ENCODE assay signal across 23 cellular contexts in genomic region chr7:79340212-79340611, GRCh38.
DNase-seq lines count a peak whose midpoint lies in the region; ATAC-seq, FAIRE-seq and TF ChIP-seq lines count a peak whose summit lies in the region.
"Had no signal": no experiment of that assay in that cellular context is flagged by ENCODE, and none has a peak within 500 bp of the region (broad histone marks: within the 10 kb centered on the region; RNA-seq: fewer than 3 reads in every experiment).

No MANE protein-coding gene starts in this region.

- H3K4me1 ChIP-seq in GM23248 (ENCODE audit: insufficient read depth): 0 out of 2 replicates have a peak, but pooled peaks cover 6% of the 10 kb centered on the region
- H3K4me1 ChIP-seq in astrocyte (ENCODE audit: insufficient read depth, low read length): peaks cover 4% of the 10 kb centered on the region
- no peaks in the 10 kb centered on the region for H3K4me1 ChIP-seq in osteoblast (ENCODE audit: insufficient read depth, low read length)
- H3K4me1 ChIP-seq: Caco-2 had no signal

- H3K9ac ChIP-seq in GM23248: no peak overlapping the region
- no peak overlapping the region for H3K9ac ChIP-seq in astrocyte (ENCODE audit: low read length)

- H3K79me2 ChIP-seq in GM23248 (ENCODE audit: insufficient read depth): no peaks in the 10 kb centered on the region
- H3K79me2 ChIP-seq in astrocyte (ENCODE audit: insufficient read depth, low read length): no peaks in the 10 kb centered on the region
- no peaks in the 10 kb centered on the region for H3K79me2 ChIP-seq in osteoblast (ENCODE audit: insufficient read depth, low read length)

- H3F3A ChIP-seq in GM23248 (ENCODE audit: insufficient read depth): no peaks in the 10 kb centered on the region

- H2AFZ ChIP-seq in GM23248 (no peak overlapping the region), astrocyte (ENCODE audit: low read depth, low read length) (no peak overlapping the region), osteoblast (ENCODE audit: low read length) (no peak overlapping the region)

- peak; percentile 45 for FAIRE-seq in astrocyte (lab: Jason Lieb, UNC)
- FAIRE-seq: RCC 7860 had no signal

- in situ Hi-C loops in GM23248 (cut with MboI): no loop called here

- H3K36me3 Mint-ChIP-seq in astrocyte (ENCODE audit: low read depth, unreplicated experiment) (no peaks in the 10 kb centered on the region), nephron progenitor cell (ENCODE audit: low read depth) (no peaks in the 10 kb centered on the region)
- H3K36me3 Mint-ChIP-seq: CD4-positive, CD25-positive, alpha-beta regulatory T cell had no signal

- ATAC-seq in HG03175 (IDR thresholded peaks at IDR 0.05; ENCODE audit: unreplicated experiment) (no peak), GM21786 (IDR thresholded peaks at IDR 0.05; ENCODE audit: unreplicated experiment) (no peak)

- peak; percentile 16 for DNase-seq in GM23248
- DNase-seq in astrocyte (ENCODE audit: low read depth): peak; percentile 41
- peak; percentile 8 for DNase-seq in epithelial cell of esophagus (ENCODE audit: low read depth)
- peak; percentile 30 for DNase-seq in osteoblast (ENCODE audit: insufficient read length, low spot score, missing footprints)
- no peak for DNase-seq in nephron progenitor cell
- DNase-seq in NCI-H1694 (lab: John Stamatoyannopoulos, UW): no peak
- DNase-seq: Caco-2; CD4-positive, CD25-positive, alpha-beta regulatory T cell; GDM1; H7; MG63; NCI-H1048; NCI-H1436 treated with DMSO at 0.1 percent for 48 hours; NCI-H2029 treated with DMSO at 0.1 percent for 48 hours; NCI-H2171; NCI-H446; NCI-H69; Right ventricle myocardium superior had no signal

- H4K20me1 ChIP-seq in GM23248 (ENCODE audit: insufficient read depth) (no peaks in the 10 kb centered on the region), astrocyte (ENCODE audit: insufficient read depth, low read length) (no peaks in the 10 kb centered on the region), osteoblast (ENCODE audit: insufficient read depth, low read length) (no peaks in the 10 kb centered on the region)

- 0 out of 2 replicates have a peak, but pooled peaks cover 6% of the 10 kb centered on the region for H3K9me2 ChIP-seq in GM23248 (ENCODE audit: insufficient read depth)

- H3K9me3 ChIP-seq in GM23248 (ENCODE audit: low read depth) (no peaks in the 10 kb centered on the region), astrocyte (ENCODE audit: insufficient read depth, low read depth, low read length) (no peaks in the 10 kb centered on the region), osteoblast (ENCODE audit: low read depth, low read length) (no peaks in the 10 kb centered on the region)
- H3K9me3 ChIP-seq: Caco-2, MG63 had no signal

- H3K4me1 Mint-ChIP-seq in astrocyte (ENCODE audit: low read depth, unreplicated experiment) (peaks cover 3% of the 10 kb centered on the region), nephron progenitor cell (no peaks in the 10 kb centered on the region)
- H3K4me1 Mint-ChIP-seq: B cell; CD4-positive, CD25-positive, alpha-beta regulatory T cell had no signal

- H3K4me3 ChIP-seq in GM23248 (no peak overlapping the region), astrocyte (ENCODE audit: insufficient read depth, low read depth, low read length) (no peak overlapping the region), epithelial cell of esophagus (ENCODE audit: low read length) (no peak overlapping the region), osteoblast (ENCODE audit: insufficient read depth, low read length) (no peak overlapping the region)
- H3K4me3 ChIP-seq: MG63 had no signal

- H3K27me3 ChIP-seq in GM23248 (replicated peaks; ENCODE audit: insufficient read depth) (no peaks in the 10 kb centered on the region), astrocyte (ENCODE audit: insufficient read depth, low read length) (no peaks in the 10 kb centered on the region), osteoblast (ENCODE audit: insufficient read depth, low read length) (no peaks in the 10 kb centered on the region)
- H3K27me3 ChIP-seq: MG63 had no signal

- H3K27ac ChIP-seq in GM23248 (no peak overlapping the region), astrocyte (ENCODE audit: low read depth, low read length) (no peak overlapping the region), osteoblast (ENCODE audit: low read depth, low read length) (no peak overlapping the region)
- H3K27ac ChIP-seq: HL-60 had no signal

- H3K36me3 ChIP-seq in GM23248 (ENCODE audit: low read depth) (no peaks in the 10 kb centered on the region), astrocyte (ENCODE audit: insufficient read depth, low read length) (no peaks in the 10 kb centered on the region), osteoblast (ENCODE audit: insufficient read depth, low read length) (no peaks in the 10 kb centered on the region)
- H3K36me3 ChIP-seq: MG63 had no signal

- no peaks in the 10 kb centered on the region for H3K9me3 Mint-ChIP-seq in astrocyte (ENCODE audit: unreplicated experiment)
- no peaks in the 10 kb centered on the region for H3K9me3 Mint-ChIP-seq in nephron progenitor cell

- no peaks in the 10 kb centered on the region for H3K27me3 Mint-ChIP-seq in astrocyte (ENCODE audit: low read depth, unreplicated experiment)
- H3K27me3 Mint-ChIP-seq in nephron progenitor cell (ENCODE audit: low read depth, poor library complexity): no peaks in the 10 kb centered on the region
- H3K27me3 Mint-ChIP-seq: B cell; CD4-positive, CD25-positive, alpha-beta regulatory T cell had no signal

- no peak overlapping the region for H3K4me3 Mint-ChIP-seq in astrocyte (ENCODE audit: unreplicated experiment)
- H3K4me3 Mint-ChIP-seq in nephron progenitor cell: no peak overlapping the region
- H3K4me3 Mint-ChIP-seq: B cell; CD4-positive, CD25-positive, alpha-beta regulatory T cell had no signal

- no peak overlapping the region for H3K4me2 ChIP-seq in GM23248 (ENCODE audit: unreplicated experiment)
- no peak overlapping the region for H3K4me2 ChIP-seq in astrocyte (ENCODE audit: low read length)
- no peak overlapping the region for H3K4me2 ChIP-seq in osteoblast (ENCODE audit: insufficient read depth, low read length)

- TF ChIP-seq CTCF in astrocyte (IDR thresholded peaks at IDR 0.05; ENCODE audit: insufficient read depth, low read depth, low read length) (no peak), epithelial cell of esophagus (IDR thresholded peaks at IDR 0.05; ENCODE audit: insufficient read depth, low read depth, low read length, missing control alignments) (no peak), osteoblast (IDR thresholded peaks at IDR 0.05; ENCODE audit: extremely low read depth, low read depth, low read length) (no peak), nephron progenitor cell (IDR thresholded peaks at IDR 0.05) (no peak)

- H3K27ac Mint-ChIP-seq in astrocyte (ENCODE audit: unreplicated experiment) (no peak overlapping the region), nephron progenitor cell (no peak overlapping the region)
- H3K27ac Mint-ChIP-seq: B cell had no signal

Comparison
In these comparisons a context has a peak if more than half of its experiments do, and no peak if none do; other contexts are left out.
1. DNase-seq: peak in GM23248 (single experiment), astrocyte (single experiment), epithelial cell of esophagus (single experiment) and osteoblast (single experiment); none in nephron progenitor cell (single experiment) and NCI-H1694 (single experiment).